ENCODE assay signal across 11 cellular contexts in the genomic region with DNA sequence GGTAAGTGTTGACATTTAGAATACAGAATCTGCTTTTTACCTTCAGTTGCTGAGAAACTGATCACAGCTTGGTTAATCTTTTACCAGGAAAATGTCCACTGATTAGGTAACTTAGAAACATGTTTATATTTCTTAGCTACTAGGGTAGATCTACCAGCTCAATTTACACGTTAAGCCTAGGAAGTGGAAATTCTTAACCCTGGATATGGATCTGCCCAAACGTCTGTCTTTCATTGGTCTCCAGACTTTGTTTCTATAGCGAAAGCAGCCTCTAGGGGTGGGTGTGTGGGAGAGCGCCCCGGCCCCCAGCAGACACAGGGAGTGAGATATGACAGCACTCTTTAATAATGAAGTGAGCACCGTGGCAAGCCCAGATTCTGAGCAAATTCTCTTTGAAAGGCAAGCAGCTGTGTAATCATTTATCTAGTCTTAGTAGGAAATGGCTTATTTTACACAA.
A peak's percentile ranks its signal among the peaks of the same experiment; 100 is the strongest.
DNase-seq lines count a peak whose midpoint lies in the region; ATAC-seq, FAIRE-seq and TF ChIP-seq lines count a peak whose summit lies in the region.
"Had no signal": no experiment of that assay in that cellular context is flagged by ENCODE, and none has a peak within 500 bp of the region (broad histone marks: within the 10 kb centered on the region; RNA-seq: fewer than 3 reads in every experiment).

No MANE protein-coding gene starts in this region.

- H4K20me1 ChIP-seq in OCI-LY7 (ENCODE audit: insufficient read depth, low read length) (no peaks in the 10 kb centered on the region), hepatocyte (ENCODE audit: insufficient read depth, poor library complexity, severe bottlenecking) (no peaks in the 10 kb centered on the region)

- no TSS peak for BruUV-seq in OCI-LY7 (replicated peaks; lab: Mats Ljungman, UMichigan)

- no peaks in the 10 kb centered on the region for H3K9me3 ChIP-seq in OCI-LY7 (ENCODE audit: low read length)
- H3K9me3 ChIP-seq in hepatocyte (ENCODE audit: low read depth) = no peaks in the 10 kb centered on the region
- no peaks in the 10 kb centered on the region for H3K9me3 ChIP-seq in gastrocnemius medialis

- DNase-seq in NCI-H1417 (lab: John Stamatoyannopoulos, UW) (peak in 2 of 3 experiments; percentile 8 to 19), NCI-H1417 treated with DMSO at 0.1 percent for 48 hours (lab: John Stamatoyannopoulos, UW) (no peak), OCI-LY7 (ENCODE audit: low spot score) (peak; percentile 59), hepatocyte (ENCODE audit: low spot score) (peak; percentile 32), gastrocnemius medialis (no peak), GM12892 (ENCODE audit: insufficient read length) (no peak)
- no peak for DNase-seq in activated T-cell treated with anti-CD3 and anti-CD28 coated beads, Interleukin-2, amount 50 U/mL, for 1 hour
- DNase-seq: activated gamma-delta T cell, HFFc6 had no signal

- no peaks in the 10 kb centered on the region for H3K9me2 ChIP-seq in OCI-LY7 (ENCODE audit: insufficient read depth, low read length)
- H3K9me2 ChIP-seq in hepatocyte (replicated peaks; ENCODE audit: insufficient read depth) = no peaks in the 10 kb centered on the region

- H3K36me3 ChIP-seq in OCI-LY7 (ENCODE audit: insufficient read depth, low read length) (no peaks in the 10 kb centered on the region; the same call in 1 of the 2 replicates), hepatocyte (replicated peaks; ENCODE audit: insufficient read depth, low read depth) (no peaks in the 10 kb centered on the region), gastrocnemius medialis (no peaks in the 10 kb centered on the region)

- TF ChIP-seq POLR2A in gastrocnemius medialis (IDR thresholded peaks at IDR 0.05) (no peak), GM12892 (IDR thresholded peaks at IDR 0.05; ENCODE audit: low read depth, low read length) (no peak)

- ATAC-seq in gastrocnemius medialis (peak; percentile 35 to 54), GM19395 (IDR thresholded peaks at IDR 0.05; ENCODE audit: unreplicated experiment) (no peak)

- H3K4me2 ChIP-seq in OCI-LY7 (ENCODE audit: low read length) (peak overlapping the region; percentile 54), hepatocyte (peak overlapping the region; percentile 68)

- H2AFZ ChIP-seq in OCI-LY7 (ENCODE audit: low read length) = peak overlapping the region; percentile 87
- peak overlapping the region; percentile 49 for H2AFZ ChIP-seq in hepatocyte

- H3K27ac ChIP-seq in OCI-LY7 (ENCODE audit: low read depth, low read length, poor library complexity, severe bottlenecking) = no peak overlapping the region
- peak overlapping the region; percentile 80 for H3K27ac ChIP-seq in hepatocyte
- H3K27ac ChIP-seq in gastrocnemius medialis = peak overlapping the region; percentile 27 to 69 (median 46)

- POLR2A ChIA-PET in OCI-LY7 (lab: Charles Lee) = interaction anchor here (0.9 to 1.9 kb wide), 8 partner anchors 9 to 476 kb away, joined by 3 to 7 read pairs (median 3); no protein-coding TSS in a partner anchor

- H3K4me3 ChIP-seq in OCI-LY7 (ENCODE audit: low read depth, low read length, poor library complexity, severe bottlenecking) (no peak overlapping the region), hepatocyte (no peak overlapping the region), gastrocnemius medialis (peak overlapping the region in 2 of 4 donors; percentile 11 to 20)

- intact Hi-C loops in OCI-LY7 (cut with micrococcal nuclease; ENCODE audit: unreplicated experiment) = no loop called here
- intact Hi-C loops in gastrocnemius medialis (cut with DNase I; ENCODE audit: low total_unique reads) = no loop called here

- in situ Hi-C loops in gastrocnemius medialis (cut with MboI; ENCODE audit: low sequenced_read_pairs in 4 of 4) = no loop called here

- TF ChIP-seq CTCF in OCI-LY7 (conservative IDR thresholded peaks at IDR 0.05; ENCODE audit: low read length) (peak; percentile 70), hepatocyte (IDR thresholded peaks at IDR 0.05; ENCODE audit: poor library complexity) (peak; percentile 10), gastrocnemius medialis (IDR thresholded peaks at IDR 0.05 in 4 of 5, conservative IDR thresholded peaks at IDR 0.05 in 1 of 5) (peak in 1 of 5 experiments; percentile 19)

- H3K27me3 ChIP-seq in hepatocyte (no peaks in the 10 kb centered on the region), gastrocnemius medialis (no peaks in the 10 kb centered on the region)

- peaks cover 17% of the 10 kb centered on the region for H3K4me1 ChIP-seq in OCI-LY7 (ENCODE audit: insufficient read depth, low read length, poor library complexity, severe bottlenecking)
- peaks cover 26% of the 10 kb centered on the region for H3K4me1 ChIP-seq in hepatocyte (ENCODE audit: insufficient read depth)
- peaks cover 21 to 28% of the 10 kb centered on the region in 2 donors for H3K4me1 ChIP-seq in gastrocnemius medialis

- 13% methylated on average over 6 of the region's 6 CpGs for WGBS in hepatocyte (ENCODE audit: low lambda C conversion rate, missing lambda C conversion rate)

- CTCF ChIA-PET in OCI-LY7 (lab: Charles Lee; ENCODE audit: unreplicated experiment) = no interaction called here

- FAIRE-seq in GM12892 (lab: Jason Lieb, UNC) = no peak
- FAIRE-seq: A204.1 had no signal

- H3K79me2 ChIP-seq in OCI-LY7 (ENCODE audit: insufficient read depth, low read depth, low read length) (no peaks in the 10 kb centered on the region), hepatocyte (no peaks in the 10 kb centered on the region)

Comparison
In these comparisons a context has a peak if more than half of its experiments do, and no peak if none do; other contexts are left out.
1. DNase-seq: peak in NCI-H1417 (2 of 3), OCI-LY7 (single experiment) and hepatocyte (single experiment); none in NCI-H1417 treated with DMSO at 0.1 percent for 48 hours (single experiment), gastrocnemius medialis (0 of 2), GM12892 (single experiment) and activated T-cell treated with anti-CD3 and anti-CD28 coated beads, Interleukin-2, amount 50 U/mL, for 1 hour (single experiment).